1 cellular context compared by ENCODE assay signal in genomic region chr1:11566042-11566825, GRCh38.
TF ChIP-seq lines count a peak whose summit lies in the region.

No MANE protein-coding gene starts in this region.

TF ChIP-seq in neural cell, 6 proteins besides CTCF, POLR2A, EP300 and RAD21 (continued from another document):
- TF ChIP-seq EZH2 (IDR thresholded peaks at IDR 0.05; ENCODE audit: borderline replicate concordance, insufficient read depth, low read length, poor library complexity, severe bottlenecking) (no peak), TAF1 (IDR thresholded peaks at IDR 0.05; ENCODE audit: low read depth) (no peak)
